Comparison of ENCODE assay signal across 8 cellular contexts in the genomic region with DNA sequence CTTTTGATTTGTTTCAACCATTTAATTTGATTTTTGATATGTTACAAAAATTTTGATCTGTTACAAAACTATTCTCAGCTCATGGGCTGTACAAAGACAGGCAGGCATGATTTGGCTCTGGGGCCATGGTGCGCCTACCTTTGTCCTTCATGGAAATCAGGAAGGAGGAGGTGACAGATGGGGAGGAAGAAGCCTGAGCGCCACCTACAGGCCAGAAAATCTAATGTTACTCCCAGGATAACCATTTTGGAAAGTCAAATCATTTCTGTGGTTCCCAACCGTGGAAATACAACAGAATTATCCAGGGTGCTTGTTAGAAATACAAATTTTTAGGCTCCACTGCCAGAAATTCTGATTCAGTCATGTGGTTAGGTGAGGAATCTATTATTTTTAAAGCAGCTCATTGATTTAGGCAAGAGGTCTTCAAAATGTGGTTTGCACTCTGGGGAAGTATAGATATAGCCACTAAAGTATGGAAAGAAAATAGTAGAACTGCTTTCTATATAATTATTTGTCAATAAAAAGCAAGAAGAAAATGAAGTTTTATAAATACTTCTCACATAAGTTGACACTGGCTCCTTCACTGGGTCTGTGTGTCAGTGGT.
DNase-seq lines count a peak whose midpoint lies in the region; ATAC-seq and TF ChIP-seq lines count a peak whose summit lies in the region.

No MANE protein-coding gene starts in this region.

- peak; percentile 21 for DNase-seq in CMK (ENCODE audit: low read depth)
- peak; percentile 19 for DNase-seq in NCI-H345 (lab: John Stamatoyannopoulos, UW)
- DNase-seq in dorsolateral prefrontal cortex: peak in 1 of 10 donors; percentile 27
- peak; percentile 11 for DNase-seq in retinal pigment epithelial cell (ENCODE audit: low read depth)
- DNase-seq in ureter (ENCODE audit: low spot score): no peak

- TF ChIP-seq CTCF in dorsolateral prefrontal cortex (IDR thresholded peaks at IDR 0.05 in 54 of 56, conservative IDR thresholded peaks at IDR 0.05 in 2 of 56; ENCODE audit: low read depth in 1 of 56, partially characterized antibody in 56 of 56) (peak in 48 of 56 donors; percentile 13 to 51 (median 32)), retinal pigment epithelial cell (conservative IDR thresholded peaks at IDR 0.05; ENCODE audit: low read depth, low read length) (peak; percentile 73)

- ATAC-seq in GM19438 (IDR thresholded peaks at IDR 0.05; ENCODE audit: low read depth, unreplicated experiment): peak; percentile 61
- ATAC-seq in GM19351 (IDR thresholded peaks at IDR 0.05; ENCODE audit: unreplicated experiment): no peak
- ATAC-seq in HG03354 (IDR thresholded peaks at IDR 0.05; ENCODE audit: poor library complexity, severe bottlenecking, unreplicated experiment): no peak

- H3K27me3 ChIP-seq in dorsolateral prefrontal cortex: peaks cover 0 to 54% (median 5%) of the 10 kb centered on the region in 45 donors

- intact Hi-C loops in dorsolateral prefrontal cortex (cut with DNase I): loop anchor here in 1 of 2 donors (10.0 kb wide), 1 partner anchor 138 kb away; no protein-coding TSS in a partner anchor

- no peak overlapping the region for H3K27ac ChIP-seq in dorsolateral prefrontal cortex

- no peak overlapping the region for H3K4me3 ChIP-seq in dorsolateral prefrontal cortex
- H3K4me3 ChIP-seq in retinal pigment epithelial cell (ENCODE audit: low read length): no peak overlapping the region
